In the genomic region with DNA sequence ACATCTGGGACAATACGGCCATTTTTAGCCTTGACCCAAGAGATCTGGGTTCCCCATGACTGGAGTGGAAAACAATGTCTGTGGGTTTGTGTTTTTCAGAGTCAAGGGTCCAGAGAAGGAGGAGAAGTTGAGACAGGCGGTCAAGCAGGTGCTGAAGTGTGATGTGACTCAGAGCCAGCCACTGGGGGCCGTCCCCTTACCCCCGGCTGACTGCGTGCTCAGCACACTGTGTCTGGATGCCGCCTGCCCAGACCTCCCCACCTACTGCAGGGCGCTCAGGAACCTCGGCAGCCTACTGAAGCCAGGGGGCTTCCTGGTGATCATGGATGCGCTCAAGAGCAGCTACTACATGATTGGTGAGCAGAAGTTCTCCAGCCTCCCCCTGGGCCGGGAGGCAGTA, we compare ENCODE assay signal across 32 cellular contexts. TPM values are rescaled to one million over a fixed set of nuclear protein-coding genes. Genes with fewer than 3 reads are reported as not detected.
"Had no signal": no experiment of that assay in that cellular context is flagged by ENCODE, and none has a peak within 500 bp of the region (broad histone marks: within the 10 kb centered on the region; RNA-seq: fewer than 3 reads in every experiment).

No MANE protein-coding gene starts in this region.

- H3K9me3 Mint-ChIP-seq: activated naive CD4-positive, alpha-beta T cell treated with anti-CD3 and anti-CD28 coated beads for 36 hours; activated naive CD8-positive, alpha-beta T cell treated with anti-CD3 and anti-CD28 coated beads for 36 hours; activated T-helper 1 cell treated with anti-CD3 and anti-CD28 coated beads, Interleukin-12 subunit alpha, Interleukin-12 subunit beta, Interleukin-2, Interleukin-4 antibody, amounts not matched to agents 30 ng/mL and 10 ng/mL and 1 ng/mL, durations not matched to agents 14 hours and 24 hours and 36 hours; central memory CD8-positive, alpha-beta T cell; natural killer cell treated with Interleukin-12 subunit alpha and Interleukin-12 subunit beta and Interleukin-15 and Interleukin-18, amount 100 ng/mL, for 72 hours; stimulated activated memory B cell treated with anti-CD40 and anti-IgM and Interleukin-4, amounts not matched to agents 10 μg/mL and 1 μg/mL and 100 μg/mL, for 72 hours; T-helper 1 cell treated with Interleukin-12 subunit alpha and Interleukin-12 subunit beta and Interleukin-4 antibody, amounts not matched to agents 30 μg/mL and 1 μg/mL, for 36 hours; type B pancreatic cell had no signal

- H3K27ac ChIP-seq: colonic mucosa, dorsolateral prefrontal cortex, foreskin keratinocyte, neutrophil, uterus had no signal

- H3K4me3 ChIP-seq: colonic mucosa, dorsolateral prefrontal cortex, heart left ventricle, lower lobe of right lung, mucosa of descending colon, right lobe of liver, skin epidermis, uterus had no signal

- H3K4me3 Mint-ChIP-seq: activated naive CD4-positive, alpha-beta T cell treated with anti-CD3 and anti-CD28 coated beads for 36 hours; activated naive CD8-positive, alpha-beta T cell treated with anti-CD3 and anti-CD28 coated beads for 36 hours; activated T-helper 1 cell treated with anti-CD3 and anti-CD28 coated beads, Interleukin-12 subunit alpha, Interleukin-12 subunit beta, Interleukin-2, Interleukin-4 antibody, amounts not matched to agents 30 ng/mL and 10 ng/mL and 1 ng/mL, durations not matched to agents 14 hours and 24 hours and 36 hours; central memory CD8-positive, alpha-beta T cell; natural killer cell treated with Interleukin-12 subunit alpha and Interleukin-12 subunit beta and Interleukin-15 and Interleukin-18, amount 100 ng/mL, for 72 hours; stimulated activated memory B cell treated with anti-CD40 and anti-IgM and Interleukin-4, amounts not matched to agents 10 μg/mL and 1 μg/mL and 100 μg/mL, for 72 hours; T-helper 1 cell treated with Interleukin-12 subunit alpha and Interleukin-12 subunit beta and Interleukin-4 antibody, amounts not matched to agents 30 μg/mL and 1 μg/mL, for 36 hours; type B pancreatic cell had no signal

- H3K27me3 ChIP-seq: breast epithelium, colonic mucosa, dorsolateral prefrontal cortex, heart left ventricle, neutrophil, right lobe of liver, uterus had no signal

- H3K36me3 ChIP-seq: colonic mucosa, neutrophil, uterus had no signal

- H3K36me3 Mint-ChIP-seq: activated naive CD8-positive, alpha-beta T cell treated with anti-CD3 and anti-CD28 coated beads for 36 hours; natural killer cell treated with Interleukin-12 subunit alpha and Interleukin-12 subunit beta and Interleukin-15 and Interleukin-18, amount 100 ng/mL, for 72 hours; stimulated activated memory B cell treated with anti-CD40 and anti-IgM and Interleukin-4, amounts not matched to agents 10 μg/mL and 1 μg/mL and 100 μg/mL, for 72 hours; type B pancreatic cell had no signal

- H3K27ac Mint-ChIP-seq: activated naive CD4-positive, alpha-beta T cell treated with anti-CD3 and anti-CD28 coated beads for 36 hours; activated naive CD8-positive, alpha-beta T cell treated with anti-CD3 and anti-CD28 coated beads for 36 hours; activated T-helper 1 cell treated with anti-CD3 and anti-CD28 coated beads, Interleukin-12 subunit alpha, Interleukin-12 subunit beta, Interleukin-2, Interleukin-4 antibody, amounts not matched to agents 30 ng/mL and 10 ng/mL and 1 ng/mL, durations not matched to agents 14 hours and 24 hours and 36 hours; natural killer cell treated with Interleukin-12 subunit alpha and Interleukin-12 subunit beta and Interleukin-15 and Interleukin-18, amount 100 ng/mL, for 72 hours; stimulated activated memory B cell treated with anti-CD40 and anti-IgM and Interleukin-4, amounts not matched to agents 10 μg/mL and 1 μg/mL and 100 μg/mL, for 72 hours; T-helper 1 cell treated with Interleukin-12 subunit alpha and Interleukin-12 subunit beta and Interleukin-4 antibody, amounts not matched to agents 30 μg/mL and 1 μg/mL, for 36 hours; type B pancreatic cell had no signal

- H3K4me1 ChIP-seq: colonic mucosa, foreskin keratinocyte, uterus had no signal

- ATAC-seq: foreskin keratinocyte; heart left ventricle; lower lobe of right lung; mucosa of descending colon; stimulated activated memory B cell treated with anti-CD40 and anti-IgM and Interleukin-4, amounts not matched to agents 10 μg/mL and 1 μg/mL and 100 μg/mL, for 72 hours had no signal

- H3K9me3 ChIP-seq: breast epithelium, colonic mucosa, lower lobe of right lung, mucosa of descending colon, neutrophil, right lobe of liver, uterus had no signal

- DNase-seq: activated CD4-positive, alpha-beta T cell treated with anti-CD3 and anti-CD28 coated beads for 4 hours; activated CD4-positive, alpha-beta T cell treated with anti-CD3 and anti-CD28 coated beads, Interleukin-2, amount 50 U/mL, for 4 hours; activated CD8-positive, alpha-beta memory T cell treated with anti-CD3 and anti-CD28 coated beads for 24 hours; activated effector memory CD4-positive, alpha-beta T cell treated with anti-CD3 and anti-CD28 coated beads, Interleukin-2, amount 50 U/mL, for 16 hours; activated naive CD4-positive, alpha-beta T cell treated with anti-CD3 and anti-CD28 coated beads for 36 hours; activated naive CD8-positive, alpha-beta T cell treated with anti-CD3 and anti-CD28 coated beads for 36 hours; activated T-cell treated with anti-CD3 and anti-CD28 coated beads, Interleukin-2, amount 50 U/mL, for 1 hour; amniotic stem cell; colonic mucosa; dorsolateral prefrontal cortex; effector memory CD4-positive, alpha-beta T cell; foreskin keratinocyte; heart left ventricle; hypothalamus; lower lobe of right lung; mucosa of descending colon; right lobe of liver; stimulated activated CD4-positive, alpha-beta T cell treated with anti-CD3 and anti-CD28 coated beads, Interleukin-12 subunit alpha, Interleukin-12 subunit beta, amount 100 ng/mL, for 4 hours; stimulated activated CD4-positive, alpha-beta T cell treated with anti-CD3 and anti-CD28 coated beads, Interleukin-4, amount 100 ng/mL, for 24 hours; SW 1271; T-helper 9 cell; uterus had no signal

RNA-seq across cellular contexts. Expression of a gene that starts 15.7 kb away (rescaled TPM):
- total RNA-seq: activated naive CD4-positive, alpha-beta T cell treated with anti-CD3 and anti-CD28 coated beads for 36 hours; activated naive CD8-positive, alpha-beta T cell treated with anti-CD3 and anti-CD28 coated beads for 36 hours; activated T-helper 1 cell treated with anti-CD3 and anti-CD28 coated beads, Interleukin-12 subunit alpha, Interleukin-12 subunit beta, Interleukin-2, Interleukin-4 antibody, amounts not matched to agents 30 ng/mL and 10 ng/mL and 1 ng/mL, durations not matched to agents 14 hours and 24 hours and 36 hours; foreskin keratinocyte; natural killer cell treated with Interleukin-12 subunit alpha and Interleukin-12 subunit beta and Interleukin-15 and Interleukin-18, amount 100 ng/mL, for 72 hours; temporal lobe had no signal
- polyA plus RNA-seq: foreskin keratinocyte had no signal
